ENCODE assay signal across 9 cellular contexts in the genomic region with DNA sequence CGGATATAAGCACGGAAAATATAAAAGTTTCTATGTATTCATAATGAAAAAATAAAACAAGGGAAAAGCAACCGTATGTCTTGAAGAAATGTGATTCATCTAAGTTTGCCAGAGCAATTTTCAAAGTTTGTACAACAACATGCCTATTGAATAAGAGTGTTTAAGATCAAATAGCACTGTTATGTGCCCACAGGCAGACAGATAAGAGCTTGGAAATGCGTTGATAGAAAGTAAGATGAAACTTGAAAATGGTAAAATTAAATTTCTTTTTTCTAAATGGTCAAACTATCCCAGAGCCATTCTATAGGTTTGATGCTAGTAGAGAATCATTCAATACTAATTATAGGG.
"Had no signal": no experiment of that assay in that cellular context is flagged by ENCODE, and none has a peak within 500 bp of the region (broad histone marks: within the 10 kb centered on the region; RNA-seq: fewer than 3 reads in every experiment).

No MANE protein-coding gene starts in this region.

- H3K9me3 ChIP-seq: esophagus muscularis mucosa, gastrocnemius medialis, mucosa of descending colon, neutrophil, psoas muscle, sigmoid colon, stomach, thyroid gland had no signal

- H3K4me3 ChIP-seq: lung, mucosa of descending colon, thyroid gland had no signal

- H3K36me3 ChIP-seq: esophagus muscularis mucosa, gastrocnemius medialis, neutrophil, sigmoid colon, stomach, thyroid gland had no signal

- H3K27ac ChIP-seq: neutrophil, thyroid gland had no signal

- H3K27me3 ChIP-seq: esophagus muscularis mucosa, gastrocnemius medialis, neutrophil, sigmoid colon, stomach, thyroid gland had no signal
